Comparison of ENCODE assay signal across 25 cellular contexts in the genomic region with DNA sequence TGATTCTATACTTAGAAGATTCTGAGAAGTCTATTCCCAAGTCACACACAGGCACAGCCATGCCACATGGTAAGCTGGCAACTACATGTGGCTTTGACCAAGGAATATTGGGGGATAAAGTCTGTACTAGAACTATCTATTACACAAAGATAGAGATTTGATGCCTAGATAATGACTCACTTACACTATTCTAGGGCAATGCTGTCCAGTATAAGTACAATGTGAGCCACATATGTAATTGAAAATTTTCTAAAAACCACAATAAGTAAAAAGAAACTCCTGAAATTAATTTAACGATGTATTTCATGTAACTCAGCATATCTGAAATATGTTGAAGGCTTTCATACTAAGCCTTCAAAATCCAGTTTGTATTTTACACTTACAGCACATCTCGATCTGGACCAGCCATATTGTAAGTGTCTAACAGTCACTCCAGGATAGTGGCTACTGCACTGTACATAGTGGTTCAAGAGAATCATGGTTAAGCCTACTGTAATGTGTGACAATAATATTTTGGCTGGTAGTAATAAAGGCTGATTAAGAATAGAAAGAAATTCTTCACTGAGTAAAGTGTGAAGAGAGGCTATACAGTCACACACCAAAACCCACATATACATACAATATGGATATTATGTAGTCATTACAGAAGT.
"Had no signal": no experiment of that assay in that cellular context is flagged by ENCODE, and none has a peak within 500 bp of the region (broad histone marks: within the 10 kb centered on the region; RNA-seq: fewer than 3 reads in every experiment).

No MANE protein-coding gene starts in this region.

- H3K27me3 Mint-ChIP-seq: activated CD4-positive, alpha-beta memory T cell treated with anti-CD3 and anti-CD28 coated beads, Interleukin-2, amount 10 ng/mL, durations not matched to agents 7 days and 5 days; activated T-cell treated with anti-CD3 and anti-CD28 coated beads, Interleukin-2, amount 50 U/mL, for 24 hours had no signal

- H3K9me3 Mint-ChIP-seq: activated T-cell treated with anti-CD3 and anti-CD28 coated beads, Interleukin-2, amount 50 U/mL, for 24 hours; activated T-helper 2 cell treated with anti-CD3 and anti-CD28 coated beads, Interferon-gamma antibody, Interleukin-2, Interleukin-4, amounts not matched to agents 10 μg/mL and 5 μg/mL and 100 μg/mL, durations not matched to agents 14 hours and 24 hours and 36 hours; T-helper 1 cell treated with Interleukin-12 subunit alpha and Interleukin-12 subunit beta and Interleukin-4 antibody, amounts not matched to agents 30 μg/mL and 1 μg/mL, for 36 hours had no signal

- H3K4me3 ChIP-seq: body of pancreas, SJSA1 had no signal

- H3K27me3 ChIP-seq: body of pancreas, SJSA1 had no signal

- H3K36me3 ChIP-seq: SJSA1 had no signal

- DNase-seq: activated CD4-positive, alpha-beta memory T cell treated with anti-CD3 and anti-CD28 coated beads, Interleukin-2, amount 10 ng/mL, durations not matched to agents 7 days and 5 days; activated CD4-positive, alpha-beta T cell treated with anti-CD3 and anti-CD28 coated beads for 1 hour; activated CD4-positive, alpha-beta T cell treated with anti-CD3 and anti-CD28 coated beads, Interleukin-2, amount 50 U/mL, for 1 hour; activated CD8-positive, alpha-beta memory T cell treated with anti-CD3 and anti-CD28 coated beads, Interleukin-2, amount 50 U/mL, for 4 hours; activated gamma-delta T cell treated with Interleukin-2 at 50 U/mL for 16 hours; activated naive CD4-positive, alpha-beta T cell treated with anti-CD3 and anti-CD28 coated beads, Interleukin-2, amount 50 U/mL, for 16 hours; activated T-cell treated with anti-CD3 and anti-CD28 coated beads, Interleukin-2, amount 50 U/mL, for 24 hours; aorta; body of pancreas; central memory CD4-positive, alpha-beta T cell; Kasumi-1; KBM-7; NCI-H1105 treated with DMSO at 0.1 percent for 48 hours; NCI-H1436 treated with DMSO at 0.1 percent for 48 hours; NCI-H187; NCI-H2081; NCI-H446; NCI-H524; SHP77; SW 1271 had no signal

- ATAC-seq: body of pancreas, SK-N-SH treated with all-trans-retinoic acid at 6 μM for 48 hours had no signal

- H3K9me3 ChIP-seq: body of pancreas, SJSA1 had no signal

- H3K4me1 ChIP-seq: body of pancreas, SJSA1 had no signal

- H3K27ac Mint-ChIP-seq: activated CD4-positive, alpha-beta memory T cell treated with anti-CD3 and anti-CD28 coated beads, Interleukin-2, amount 10 ng/mL, durations not matched to agents 7 days and 5 days; activated T-cell treated with anti-CD3 and anti-CD28 coated beads, Interleukin-2, amount 50 U/mL, for 24 hours; activated T-helper 2 cell treated with anti-CD3 and anti-CD28 coated beads, Interferon-gamma antibody, Interleukin-2, Interleukin-4, amounts not matched to agents 10 μg/mL and 5 μg/mL and 100 μg/mL, durations not matched to agents 14 hours and 24 hours and 36 hours; T-helper 1 cell treated with Interleukin-12 subunit alpha and Interleukin-12 subunit beta and Interleukin-4 antibody, amounts not matched to agents 30 μg/mL and 1 μg/mL, for 36 hours had no signal

- FAIRE-seq: bronchial epithelial cell had no signal

- H3K27ac ChIP-seq: body of pancreas, SJSA1 had no signal

- H3K4me3 Mint-ChIP-seq: activated CD4-positive, alpha-beta memory T cell treated with anti-CD3 and anti-CD28 coated beads, Interleukin-2, amount 10 ng/mL, durations not matched to agents 7 days and 5 days; activated T-cell treated with anti-CD3 and anti-CD28 coated beads, Interleukin-2, amount 50 U/mL, for 24 hours; T-helper 1 cell treated with Interleukin-12 subunit alpha and Interleukin-12 subunit beta and Interleukin-4 antibody, amounts not matched to agents 30 μg/mL and 1 μg/mL, for 36 hours had no signal
